In the genomic region with DNA sequence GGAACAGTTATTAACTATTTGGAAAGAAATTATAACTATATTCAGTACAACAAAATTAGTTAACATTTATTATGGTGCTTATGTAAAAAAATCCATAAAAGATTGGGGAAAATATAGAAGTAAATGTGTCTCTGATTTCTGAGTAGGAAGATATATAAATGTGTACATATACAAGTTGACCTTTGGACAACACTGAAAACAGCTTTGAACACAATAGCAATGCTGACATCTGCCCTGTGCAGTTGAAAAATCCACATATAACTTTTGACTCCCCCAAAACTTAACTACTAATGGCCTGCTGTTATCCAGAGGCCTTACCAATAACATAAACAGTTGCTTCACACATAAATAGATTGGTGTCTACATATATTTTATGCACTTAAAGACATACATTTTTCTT, we compare ENCODE assay signal across 35 cellular contexts. TPM values are rescaled to one million over a fixed set of nuclear protein-coding genes. Genes with fewer than 3 reads are reported as not detected.
"Had no signal": no experiment of that assay in that cellular context is flagged by ENCODE, and none has a peak within 500 bp of the region (broad histone marks: within the 10 kb centered on the region; RNA-seq: fewer than 3 reads in every experiment).

No MANE protein-coding gene starts in this region.

- ATAC-seq: activated naive CD4-positive, alpha-beta T cell treated with anti-CD3 and anti-CD28 coated beads, Interleukin-2, amount 50 U/mL, for 72 hours; activated naive CD8-positive, alpha-beta T cell treated with anti-CD3 and anti-CD28 coated beads, Interleukin-2, amount 50 U/mL, for 24 hours; activated T-cell treated with anti-CD3 and anti-CD28 coated beads, Interleukin-2, amount 50 U/mL, for 4 hours; activated T-cell treated with anti-CD3 and anti-CD28 coated beads, Interleukin-2, amount 50 U/mL, for 72 hours; activated T-helper 17 cell treated with anti-CD3 and anti-CD28 coated beads, Interleukin-2, amount 50 U/mL, for 72 hours; body of pancreas had no signal

- H3K9me3 ChIP-seq: adrenal gland, ascending aorta, body of pancreas, breast epithelium had no signal

- H3K27me3 ChIP-seq: adrenal gland, ascending aorta, body of pancreas, brain microvascular endothelial cell, breast epithelium, cardiac muscle cell had no signal

- FAIRE-seq: astrocyte, bronchial epithelial cell had no signal

- H3K27ac ChIP-seq: adrenal gland, ascending aorta, body of pancreas, brain microvascular endothelial cell, breast epithelium, cardiac muscle cell had no signal

- H3K4me1 ChIP-seq: ascending aorta, body of pancreas, breast epithelium had no signal

- H3K4me3 ChIP-seq: adrenal gland, ascending aorta, body of pancreas, breast epithelium, cardiac muscle cell had no signal

- DNase-seq: activated effector memory CD4-positive, alpha-beta T cell treated with anti-CD3 and anti-CD28 coated beads, Interleukin-2, amount 50 U/mL, for 16 hours; activated effector memory CD4-positive, alpha-beta T cell treated with Interleukin-2 at 50 U/mL for 16 hours; activated gamma-delta T cell; activated gamma-delta T cell treated with Interleukin-2 at 50 U/mL for 16 hours; activated naive CD4-positive, alpha-beta T cell; activated naive CD4-positive, alpha-beta T cell treated with anti-CD3 and anti-CD28 coated beads for 36 hours; activated naive CD4-positive, alpha-beta T cell treated with anti-CD3 and anti-CD28 coated beads, Interleukin-2, amount 10 ng/mL, durations not matched to agents 7 days and 5 days; activated naive CD4-positive, alpha-beta T cell treated with anti-CD3 and anti-CD28 coated beads, Interleukin-2, amount 50 U/mL, for 16 hours; activated naive CD4-positive, alpha-beta T cell treated with Interleukin-2 at 50 U/mL for 16 hours; activated naive CD8-positive, alpha-beta T cell treated with anti-CD3 and anti-CD28 coated beads for 36 hours; activated naive CD8-positive, alpha-beta T cell treated with anti-CD3 and anti-CD28 coated beads, Interleukin-2, amount 10 ng/mL, durations not matched to agents 7 days and 5 days; activated naive CD8-positive, alpha-beta T cell treated with anti-CD3 and anti-CD28 coated beads, Interleukin-2, amount 50 U/mL, for 24 hours; activated T-cell treated with anti-CD3 and anti-CD28 coated beads, Interleukin-2, amount 50 U/mL, for 1 hour; activated T-cell treated with anti-CD3 and anti-CD28 coated beads, Interleukin-2, amount 50 U/mL, for 24 hours; activated T-cell treated with anti-CD3 and anti-CD28 coated beads, Interleukin-2, amount 50 U/mL, for 4 hours; activated T-cell treated with anti-CD3 and anti-CD28 coated beads, Interleukin-2, amount 50 U/mL, for 48 hours; activated T-cell treated with anti-CD3 and anti-CD28 coated beads, Interleukin-2, amount 50 U/mL, for 72 hours; adrenal gland; amniotic stem cell; amygdala; anterior cingulate cortex; aorta; body of pancreas; brain microvascular endothelial cell; caudate nucleus; central memory CD4-positive, alpha-beta T cell; cerebellar nuclear complex had no signal

RNA-seq across cellular contexts. Expression of a gene that starts 48.7 kb away (rescaled TPM):
- total RNA-seq: astrocyte, bronchial epithelial cell, chondrocyte had no signal
- polyA plus RNA-seq: cardiac muscle cell had no signal
